Comparison of ENCODE assay signal across 1 cellular context in the genomic region with DNA sequence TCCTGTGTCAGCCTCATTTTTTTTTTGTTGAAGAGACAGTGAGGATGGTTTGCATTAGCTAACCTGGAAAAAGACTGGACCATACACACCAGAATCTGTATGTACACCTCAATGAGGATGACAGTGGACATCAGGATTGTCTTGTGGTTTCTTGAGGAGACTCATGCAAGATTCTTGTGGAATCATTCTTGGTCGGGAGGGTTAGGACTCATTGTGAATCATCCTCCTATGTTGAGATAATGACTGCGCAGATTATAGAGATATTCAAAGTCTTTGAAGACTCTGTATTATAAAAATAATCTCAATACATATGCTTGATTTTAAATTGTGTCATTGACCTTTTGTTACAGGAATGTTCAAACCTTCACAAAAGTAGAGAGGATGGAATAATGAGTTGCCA.
A peak's percentile ranks its signal among the peaks of the same experiment; 100 is the strongest.
TF ChIP-seq lines count a peak whose summit lies in the region.

No MANE protein-coding gene starts in this region.

TF ChIP-seq in SK-N-SH, 30 proteins besides CTCF, POLR2A, EP300 and RAD21 (continued from another document):
- TF ChIP-seq MEF2A (IDR thresholded peaks at IDR 0.05; ENCODE audit: borderline replicate concordance, low read depth), result peak; percentile 85
- TF ChIP-seq NRF1 (IDR thresholded peaks at IDR 0.05; ENCODE audit: low read depth, low read length), result no peak
- no peak for TF ChIP-seq YY1 (IDR thresholded peaks at IDR 0.05; ENCODE audit: low read depth)
- TF ChIP-seq TEAD4 (IDR thresholded peaks at IDR 0.05; ENCODE audit: borderline replicate concordance, insufficient read depth), result peak; percentile 95
- TF ChIP-seq FOSL2 (IDR thresholded peaks at IDR 0.05; ENCODE audit: borderline replicate concordance, low read depth), result peak; percentile 99
- peak; percentile 80; the same call in 1 of the 2 replicates for TF ChIP-seq FOXM1 (IDR thresholded peaks at IDR 0.05; ENCODE audit: low read depth)
- peak; percentile 98 for TF ChIP-seq TCF12 (IDR thresholded peaks at IDR 0.05)
- TF ChIP-seq USF1 (IDR thresholded peaks at IDR 0.05; ENCODE audit: borderline replicate concordance, low read depth), result no peak
- TF ChIP-seq NFIC (IDR thresholded peaks at IDR 0.05; ENCODE audit: borderline replicate concordance), result peak; percentile 86
- TF ChIP-seq POLR2AphosphoS5 (IDR thresholded peaks at IDR 0.05; ENCODE audit: low read depth, low read length), result peak; percentile 68; the same call in 1 of the 2 replicates
- TF ChIP-seq, protein P1, sequence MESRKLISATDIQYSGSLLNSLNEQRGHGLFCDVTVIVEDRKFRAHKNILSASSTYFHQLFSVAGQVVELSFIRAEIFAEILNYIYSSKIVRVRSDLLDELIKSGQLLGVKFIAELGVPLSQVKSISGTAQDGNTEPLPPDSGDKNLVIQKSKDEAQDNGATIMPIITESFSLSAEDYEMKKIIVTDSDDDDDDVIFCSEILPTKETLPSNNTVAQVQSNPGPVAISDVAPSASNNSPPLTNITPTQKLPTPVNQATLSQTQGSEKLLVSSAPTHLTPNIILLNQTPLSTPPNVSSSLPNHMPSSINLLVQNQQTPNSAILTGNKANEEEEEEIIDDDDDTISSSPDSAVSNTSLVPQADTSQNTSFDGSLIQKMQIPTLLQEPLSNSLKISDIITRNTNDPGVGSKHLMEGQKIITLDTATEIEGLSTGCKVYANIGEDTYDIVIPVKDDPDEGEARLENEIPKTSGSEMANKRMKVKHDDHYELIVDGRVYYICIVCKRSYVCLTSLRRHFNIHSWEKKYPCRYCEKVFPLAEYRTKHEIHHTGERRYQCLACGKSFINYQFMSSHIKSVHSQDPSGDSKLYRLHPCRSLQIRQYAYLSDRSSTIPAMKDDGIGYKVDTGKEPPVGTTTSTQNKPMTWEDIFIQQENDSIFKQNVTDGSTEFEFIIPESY (IDR thresholded peaks at IDR 0.05; ENCODE audit: borderline replicate concordance, low read depth), result no peak
- peak; percentile 85 for TF ChIP-seq PBX3 (IDR thresholded peaks at IDR 0.05)
- TF ChIP-seq ELF1 (IDR thresholded peaks at IDR 0.05), result 0 out of 2 replicates have a peak, but pooled peaks have one; percentile 31
- TF ChIP-seq JUND (IDR thresholded peaks at IDR 0.05), result peak; percentile 98
- TF ChIP-seq SMC3 (IDR thresholded peaks at IDR 0.05; ENCODE audit: low read depth, low read length), result no peak
- 0 out of 2 replicates have a peak, but pooled peaks have one; percentile 11 for TF ChIP-seq MAX (IDR thresholded peaks at IDR 0.05; ENCODE audit: low read depth)
